13 cellular contexts compared by ENCODE assay signal in the genomic region with DNA sequence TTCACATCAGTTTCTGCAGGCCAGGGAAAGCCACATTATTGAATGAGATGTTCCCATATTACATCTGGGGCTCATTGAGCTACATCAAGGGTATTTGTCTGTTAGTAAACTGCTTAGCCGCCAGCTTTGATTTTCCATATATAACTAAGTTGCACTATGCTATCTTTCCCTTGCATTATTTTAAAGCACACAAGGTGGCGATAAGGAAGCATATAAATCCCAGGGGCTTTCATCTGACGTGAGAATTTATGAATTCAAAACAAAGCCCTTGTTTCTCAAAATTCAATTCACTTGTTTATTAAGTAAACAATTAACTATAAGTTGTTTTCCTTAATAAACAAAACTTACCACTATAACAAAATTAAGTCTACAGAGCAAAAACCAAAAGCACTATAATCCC.
DNase-seq lines count a peak whose midpoint lies in the region; TF ChIP-seq lines count a peak whose summit lies in the region.
"Had no signal": no experiment of that assay in that cellular context is flagged by ENCODE, and none has a peak within 500 bp of the region (broad histone marks: within the 10 kb centered on the region; RNA-seq: fewer than 3 reads in every experiment).

No MANE protein-coding gene starts in this region.

- H3K9me3 Mint-ChIP-seq in progenitor cell of endocrine pancreas (ENCODE audit: low read depth) (peaks cover 4% of the 10 kb centered on the region), glutamatergic neuron (ENCODE audit: unreplicated experiment) (no peaks in the 10 kb centered on the region), mesothelial cell of epicardium (no peaks in the 10 kb centered on the region)
- H3K9me3 Mint-ChIP-seq: activated naive CD8-positive, alpha-beta T cell treated with anti-CD3 and anti-CD28 coated beads, Interleukin-2, amount 50 U/mL, for 24 hours; dendritic cell treated with granulocyte-macrophage colony-stimulating factor and Interleukin-4, amounts not matched to agents 40 ng/mL and 50 ng/mL, for 4 days had no signal

- H3K4me3 Mint-ChIP-seq in progenitor cell of endocrine pancreas (ENCODE audit: low read depth) (no peak overlapping the region), glutamatergic neuron (ENCODE audit: unreplicated experiment) (no peak overlapping the region), mesothelial cell of epicardium (no peak overlapping the region)
- H3K4me3 Mint-ChIP-seq: activated naive CD8-positive, alpha-beta T cell treated with anti-CD3 and anti-CD28 coated beads, Interleukin-2, amount 50 U/mL, for 24 hours; dendritic cell treated with granulocyte-macrophage colony-stimulating factor and Interleukin-4, amounts not matched to agents 40 ng/mL and 50 ng/mL, for 4 days had no signal

- no peak overlapping the region for H3K27ac Mint-ChIP-seq in progenitor cell of endocrine pancreas
- H3K27ac Mint-ChIP-seq in glutamatergic neuron (ENCODE audit: unreplicated experiment) = no peak overlapping the region
- no peak overlapping the region for H3K27ac Mint-ChIP-seq in mesothelial cell of epicardium
- H3K27ac Mint-ChIP-seq: activated naive CD8-positive, alpha-beta T cell treated with anti-CD3 and anti-CD28 coated beads, Interleukin-2, amount 50 U/mL, for 24 hours; dendritic cell treated with granulocyte-macrophage colony-stimulating factor and Interleukin-4, amounts not matched to agents 40 ng/mL and 50 ng/mL, for 4 days had no signal

- DNase-seq in NCI-H345 (lab: John Stamatoyannopoulos, UW) (peak; percentile 35), NCI-H345 treated with DMSO at 0.1 percent for 48 hours (lab: John Stamatoyannopoulos, UW; ENCODE audit: unreplicated experiment) (no peak), NCI-H1105 treated with DMSO at 0.1 percent for 48 hours (lab: John Stamatoyannopoulos, UW) (peak; percentile 27), SHP77 treated with DMSO at 0.1 percent for 48 hours (lab: John Stamatoyannopoulos, UW) (peak; percentile 15), progenitor cell of endocrine pancreas (ENCODE audit: low spot score, unreplicated experiment) (no peak), glutamatergic neuron (no peak), kidney tubule cell (ENCODE audit: low spot score) (no peak), mesothelial cell of epicardium (ENCODE audit: low spot score in 2 of 2, unreplicated experiment in 2 of 2) (no peak)
- DNase-seq: activated naive CD8-positive, alpha-beta T cell treated with anti-CD3 and anti-CD28 coated beads, Interleukin-2, amount 50 U/mL, for 24 hours; kidney glomerular epithelial cell; stimulated activated CD4-positive, alpha-beta T cell treated with anti-CD3 and anti-CD28 coated beads, Interleukin-12 subunit alpha, Interleukin-12 subunit beta, amount 100 ng/mL, for 4 hours; uterus had no signal

- H3K36me3 Mint-ChIP-seq in progenitor cell of endocrine pancreas (ENCODE audit: insufficient read depth) = no peaks in the 10 kb centered on the region
- no peaks in the 10 kb centered on the region for H3K36me3 Mint-ChIP-seq in glutamatergic neuron (ENCODE audit: unreplicated experiment)
- no peaks in the 10 kb centered on the region for H3K36me3 Mint-ChIP-seq in mesothelial cell of epicardium

- peaks cover 3% of the 10 kb centered on the region for H3K27me3 Mint-ChIP-seq in progenitor cell of endocrine pancreas
- no peaks in the 10 kb centered on the region for H3K27me3 Mint-ChIP-seq in glutamatergic neuron (ENCODE audit: unreplicated experiment)
- no peaks in the 10 kb centered on the region for H3K27me3 Mint-ChIP-seq in mesothelial cell of epicardium (ENCODE audit: low read depth)
- H3K27me3 Mint-ChIP-seq: dendritic cell treated with granulocyte-macrophage colony-stimulating factor and Interleukin-4, amounts not matched to agents 40 ng/mL and 50 ng/mL, for 4 days had no signal

- TF ChIP-seq CTCF in progenitor cell of endocrine pancreas (IDR thresholded peaks at IDR 0.05; ENCODE audit: unreplicated experiment) (peak; percentile 16), glutamatergic neuron (IDR thresholded peaks at IDR 0.05; ENCODE audit: partially characterized antibody, unreplicated experiment) (no peak), mesothelial cell of epicardium (IDR thresholded peaks at IDR 0.05; ENCODE audit: unreplicated experiment) (no peak)

- peaks cover 2% of the 10 kb centered on the region for H3K4me1 Mint-ChIP-seq in progenitor cell of endocrine pancreas (ENCODE audit: low read depth)
- no peaks in the 10 kb centered on the region for H3K4me1 Mint-ChIP-seq in glutamatergic neuron (ENCODE audit: low read depth, unreplicated experiment)
- H3K4me1 Mint-ChIP-seq in mesothelial cell of epicardium = no peaks in the 10 kb centered on the region
- H3K4me1 Mint-ChIP-seq: activated naive CD8-positive, alpha-beta T cell treated with anti-CD3 and anti-CD28 coated beads, Interleukin-2, amount 50 U/mL, for 24 hours had no signal

Comparison
In these comparisons a context has a peak if more than half of its experiments do, and no peak if none do; other contexts are left out.
1. DNase-seq: peak in NCI-H345 (single experiment), NCI-H1105 treated with DMSO at 0.1 percent for 48 hours (single experiment) and SHP77 treated with DMSO at 0.1 percent for 48 hours (single experiment); none in NCI-H345 treated with DMSO at 0.1 percent for 48 hours (single experiment), progenitor cell of endocrine pancreas (single experiment), glutamatergic neuron (single experiment), kidney tubule cell (single experiment) and mesothelial cell of epicardium (0 of 2).